ENCODE assay signal across 8 cellular contexts in genomic region chr2:62014102-62014501, GRCh38.
A peak's percentile ranks its signal among the peaks of the same experiment; 100 is the strongest.
DNase-seq lines count a peak whose midpoint lies in the region; ATAC-seq and TF ChIP-seq lines count a peak whose summit lies in the region.

No MANE protein-coding gene starts in this region.

- no peaks in the 10 kb centered on the region for H3K27me3 Mint-ChIP-seq in activated CD4-positive, alpha-beta memory T cell treated with anti-CD3 and anti-CD28 coated beads, Interleukin-2, amount 10 ng/mL, durations not matched to agents 7 days and 5 days
- H3K27me3 Mint-ChIP-seq in type B pancreatic cell = no peaks in the 10 kb centered on the region

- no peaks in the 10 kb centered on the region for H3K27me3 ChIP-seq in dorsolateral prefrontal cortex

- CTCF ChIA-PET in activated CD4-positive, alpha-beta memory T cell treated with anti-CD3 and anti-CD28 coated beads, Interleukin-2, amount 10 ng/mL, durations not matched to agents 7 days and 5 days (lab: Charles Lee) = no interaction called here

- intact Hi-C loops in dorsolateral prefrontal cortex (cut with DNase I) = loop anchor here in 1 of 2 donors (5.0 kb wide), 1 partner anchor 398 kb away; no protein-coding TSS in a partner anchor

- no peaks in the 10 kb centered on the region for H3K36me3 Mint-ChIP-seq in activated CD4-positive, alpha-beta memory T cell treated with anti-CD3 and anti-CD28 coated beads, Interleukin-2, amount 10 ng/mL, durations not matched to agents 7 days and 5 days (ENCODE audit: low read depth)
- peaks cover 5% of the 10 kb centered on the region for H3K36me3 Mint-ChIP-seq in type B pancreatic cell

- ATAC-seq in HG03520 (IDR thresholded peaks at IDR 0.05; ENCODE audit: unreplicated experiment) = no peak

- H3K27ac Mint-ChIP-seq in activated CD4-positive, alpha-beta memory T cell treated with anti-CD3 and anti-CD28 coated beads, Interleukin-2, amount 10 ng/mL, durations not matched to agents 7 days and 5 days = no peak overlapping the region
- no peak overlapping the region for H3K27ac Mint-ChIP-seq in type B pancreatic cell

- peak; percentile 3 for DNase-seq in COR-L47 (lab: John Stamatoyannopoulos, UW)
- DNase-seq in NCI-H2227 (lab: John Stamatoyannopoulos, UW; ENCODE audit: unreplicated experiment) = peak; percentile 29
- peak in 9 of 10 donors; percentile 58 to 86 (median 72) for DNase-seq in dorsolateral prefrontal cortex
- peak; percentile 78 for DNase-seq in middle frontal gyrus (ENCODE audit: extremely low spot score, low spot score)
- no peak for DNase-seq in activated CD4-positive, alpha-beta memory T cell treated with anti-CD3 and anti-CD28 coated beads, Interleukin-2, amount 10 ng/mL, durations not matched to agents 7 days and 5 days
- DNase-seq in LoVo (ENCODE audit: low spot score) = no peak
- DNase-seq in type B pancreatic cell (ENCODE audit: extremely low spot score, unreplicated experiment) = no peak

- POLR2A ChIA-PET in activated CD4-positive, alpha-beta memory T cell treated with anti-CD3 and anti-CD28 coated beads, Interleukin-2, amount 10 ng/mL, durations not matched to agents 7 days and 5 days (lab: Charles Lee) = no interaction called here

- H3K27ac ChIP-seq in dorsolateral prefrontal cortex = peak overlapping the region in 5 of 59 donors; percentile 3 to 38 (median 31)

- no peak overlapping the region for H3K4me3 Mint-ChIP-seq in activated CD4-positive, alpha-beta memory T cell treated with anti-CD3 and anti-CD28 coated beads, Interleukin-2, amount 10 ng/mL, durations not matched to agents 7 days and 5 days
- H3K4me3 Mint-ChIP-seq in type B pancreatic cell = no peak overlapping the region

- no peak overlapping the region for H3K4me3 ChIP-seq in dorsolateral prefrontal cortex

- TF ChIP-seq CTCF in dorsolateral prefrontal cortex (IDR thresholded peaks at IDR 0.05 in 54 of 56, conservative IDR thresholded peaks at IDR 0.05 in 2 of 56; ENCODE audit: low read depth in 1 of 56, partially characterized antibody in 56 of 56) (peak in 22 of 56 donors; percentile 7 to 41 (median 24)), type B pancreatic cell (conservative IDR thresholded peaks at IDR 0.05) (no peak)

- H3K4me1 Mint-ChIP-seq in activated CD4-positive, alpha-beta memory T cell treated with anti-CD3 and anti-CD28 coated beads, Interleukin-2, amount 10 ng/mL, durations not matched to agents 7 days and 5 days = peaks cover 2% of the 10 kb centered on the region
- H3K4me1 Mint-ChIP-seq in type B pancreatic cell (ENCODE audit: unreplicated experiment) = peaks cover 12% of the 10 kb centered on the region

- no peaks in the 10 kb centered on the region for H3K9me3 Mint-ChIP-seq in activated CD4-positive, alpha-beta memory T cell treated with anti-CD3 and anti-CD28 coated beads, Interleukin-2, amount 10 ng/mL, durations not matched to agents 7 days and 5 days
- peaks cover 3% of the 10 kb centered on the region for H3K9me3 Mint-ChIP-seq in type B pancreatic cell

Comparison
In these comparisons a context has a peak if more than half of its experiments do, and no peak if none do; other contexts are left out.
1. DNase-seq: peak in COR-L47 (single experiment), NCI-H2227 (single experiment), dorsolateral prefrontal cortex (9 of 10) and middle frontal gyrus (single experiment); none in activated CD4-positive, alpha-beta memory T cell treated with anti-CD3 and anti-CD28 coated beads, Interleukin-2, amount 10 ng/mL, durations not matched to agents 7 days and 5 days (single experiment), LoVo (single experiment) and type B pancreatic cell (single experiment).